1 cellular context compared by ENCODE assay signal in the genomic region with DNA sequence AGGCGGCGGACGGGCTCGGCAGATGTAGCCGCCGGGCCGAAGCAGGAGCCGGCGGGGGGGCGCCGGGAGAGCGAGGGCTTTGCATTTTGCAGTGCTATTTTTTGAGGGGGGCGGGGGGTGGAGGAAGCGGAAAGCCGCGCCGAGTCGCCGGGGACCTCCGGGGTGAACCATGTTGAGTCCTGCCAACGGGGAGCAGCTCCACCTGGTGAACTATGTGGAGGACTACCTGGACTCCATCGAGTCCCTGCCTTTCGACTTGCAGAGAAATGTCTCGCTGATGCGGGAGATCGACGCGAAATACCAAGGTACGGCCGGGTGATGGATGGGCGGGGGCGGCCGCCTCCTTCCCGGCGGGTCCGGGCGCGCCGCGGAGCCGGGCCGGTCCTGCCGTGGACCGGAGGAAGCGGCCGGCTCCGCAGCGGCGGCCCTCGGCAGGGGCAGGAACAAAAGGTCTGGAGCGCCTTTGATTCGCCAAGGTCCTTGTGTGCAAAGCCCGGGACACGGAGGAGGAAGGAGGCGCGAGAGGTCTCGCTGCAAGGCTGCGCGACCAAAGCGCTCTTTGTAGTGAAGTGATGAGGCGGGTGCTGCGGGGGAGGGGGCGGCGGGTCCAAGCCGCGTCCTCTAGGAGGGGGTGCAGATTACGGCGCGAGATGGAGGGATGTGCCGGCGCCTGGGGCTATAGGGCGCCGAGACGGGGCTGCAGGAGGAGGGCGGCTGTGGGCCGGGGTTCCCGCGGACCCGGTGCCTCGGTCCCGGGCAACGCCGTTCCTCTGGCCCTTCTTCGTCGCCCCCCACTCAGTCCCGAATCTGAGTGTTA.
TF ChIP-seq lines count a peak whose summit lies in the region.

No MANE protein-coding gene starts in this region.

TF ChIP-seq in HEK293, 187 proteins besides CTCF, POLR2A, EP300 and RAD21 (continued from another document and continues in another):
- TF ChIP-seq, protein P1, sequence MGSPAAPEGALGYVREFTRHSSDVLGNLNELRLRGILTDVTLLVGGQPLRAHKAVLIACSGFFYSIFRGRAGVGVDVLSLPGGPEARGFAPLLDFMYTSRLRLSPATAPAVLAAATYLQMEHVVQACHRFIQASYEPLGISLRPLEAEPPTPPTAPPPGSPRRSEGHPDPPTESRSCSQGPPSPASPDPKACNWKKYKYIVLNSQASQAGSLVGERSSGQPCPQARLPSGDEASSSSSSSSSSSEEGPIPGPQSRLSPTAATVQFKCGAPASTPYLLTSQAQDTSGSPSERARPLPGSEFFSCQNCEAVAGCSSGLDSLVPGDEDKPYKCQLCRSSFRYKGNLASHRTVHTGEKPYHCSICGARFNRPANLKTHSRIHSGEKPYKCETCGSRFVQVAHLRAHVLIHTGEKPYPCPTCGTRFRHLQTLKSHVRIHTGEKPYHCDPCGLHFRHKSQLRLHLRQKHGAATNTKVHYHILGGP (tag by site-specific recombination; IDR thresholded peaks at IDR 0.05), result no peak
- TF ChIP-seq, protein P2, sequence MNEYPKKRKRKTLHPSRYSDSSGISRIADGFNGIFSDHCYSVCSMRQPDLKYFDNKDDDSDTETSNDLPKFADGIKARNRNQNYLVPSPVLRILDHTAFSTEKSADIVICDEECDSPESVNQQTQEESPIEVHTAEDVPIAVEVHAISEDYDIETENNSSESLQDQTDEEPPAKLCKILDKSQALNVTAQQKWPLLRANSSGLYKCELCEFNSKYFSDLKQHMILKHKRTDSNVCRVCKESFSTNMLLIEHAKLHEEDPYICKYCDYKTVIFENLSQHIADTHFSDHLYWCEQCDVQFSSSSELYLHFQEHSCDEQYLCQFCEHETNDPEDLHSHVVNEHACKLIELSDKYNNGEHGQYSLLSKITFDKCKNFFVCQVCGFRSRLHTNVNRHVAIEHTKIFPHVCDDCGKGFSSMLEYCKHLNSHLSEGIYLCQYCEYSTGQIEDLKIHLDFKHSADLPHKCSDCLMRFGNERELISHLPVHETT (tag by site-specific recombination; IDR thresholded peaks at IDR 0.05), result no peak
- TF ChIP-seq GLI2 (tag by site-specific recombination; IDR thresholded peaks at IDR 0.05; ENCODE audit: borderline replicate concordance, low read depth) (no peak), ZNF112 (tag by site-specific recombination; IDR thresholded peaks at IDR 0.05) (no peak), HOXA7 (CRISPR knock-in tag; IDR thresholded peaks at IDR 0.05; ENCODE audit: borderline replicate concordance) (no peak), SCRT1 (tag by site-specific recombination; IDR thresholded peaks at IDR 0.05; ENCODE audit: borderline replicate concordance) (no peak), GLIS2 (tag by site-specific recombination; IDR thresholded peaks at IDR 0.05) (peak; percentile 11; the same call in 1 of the 2 replicates), ZNF114 (tag by site-specific recombination; IDR thresholded peaks at IDR 0.05) (no peak), ZNF354C (tag by site-specific recombination; IDR thresholded peaks at IDR 0.05; ENCODE audit: borderline replicate concordance, low read depth) (no peak), ZFHX2 (tag by site-specific recombination; conservative IDR thresholded peaks at IDR 0.05) (no peak), ZNF391 (tag by site-specific recombination; IDR thresholded peaks at IDR 0.05; ENCODE audit: borderline replicate concordance, low read depth) (no peak), HOXD13 (CRISPR knock-in tag; IDR thresholded peaks at IDR 0.05; ENCODE audit: borderline replicate concordance) (no peak), ZNF335 (tag by site-specific recombination; conservative IDR thresholded peaks at IDR 0.05) (peak; percentile 67), ZNF248 (tag by site-specific recombination; IDR thresholded peaks at IDR 0.05) (no peak), ZNF223 (tag by site-specific recombination; IDR thresholded peaks at IDR 0.05) (no peak), ZNF629 (tag by site-specific recombination; IDR thresholded peaks at IDR 0.05) (no peak), ZSCAN16 (tag by site-specific recombination; IDR thresholded peaks at IDR 0.05) (no peak), ZNF157 (tag by site-specific recombination; IDR thresholded peaks at IDR 0.05) (no peak), BCL11B (tag by site-specific recombination; IDR thresholded peaks at IDR 0.05; ENCODE audit: low read depth) (no peak), ZNF571 (tag by site-specific recombination; IDR thresholded peaks at IDR 0.05) (no peak), KLF7 (tag by site-specific recombination; IDR thresholded peaks at IDR 0.05; ENCODE audit: borderline replicate concordance) (no peak), KLF9 (tag by site-specific recombination; IDR thresholded peaks at IDR 0.05; ENCODE audit: low read depth) (peak; percentile 46; the same call in 1 of the 2 replicates), SP2 (tag by site-specific recombination; IDR thresholded peaks at IDR 0.05) (peak; percentile 70), ZNF600 (tag by site-specific recombination; IDR thresholded peaks at IDR 0.05) (no peak), ZNF560 (tag by site-specific recombination; IDR thresholded peaks at IDR 0.05; ENCODE audit: borderline replicate concordance) (no peak), BCL11A (tag by site-specific recombination; IDR thresholded peaks at IDR 0.05; ENCODE audit: low read depth) (no peak)
- TF ChIP-seq, protein P3, sequence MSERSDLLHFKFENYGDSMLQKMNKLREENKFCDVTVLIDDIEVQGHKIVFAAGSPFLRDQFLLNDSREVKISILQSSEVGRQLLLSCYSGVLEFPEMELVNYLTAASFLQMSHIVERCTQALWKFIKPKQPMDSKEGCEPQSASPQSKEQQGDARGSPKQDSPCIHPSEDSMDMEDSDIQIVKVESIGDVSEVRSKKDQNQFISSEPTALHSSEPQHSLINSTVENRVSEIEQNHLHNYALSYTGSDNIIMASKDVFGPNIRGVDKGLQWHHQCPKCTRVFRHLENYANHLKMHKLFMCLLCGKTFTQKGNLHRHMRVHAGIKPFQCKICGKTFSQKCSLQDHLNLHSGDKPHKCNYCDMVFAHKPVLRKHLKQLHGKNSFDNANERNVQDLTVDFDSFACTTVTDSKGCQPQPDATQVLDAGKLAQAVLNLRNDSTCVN (tag by site-specific recombination; optimal IDR thresholded peaks at IDR 0.05), result peak; percentile 49
- TF ChIP-seq, protein P4, sequence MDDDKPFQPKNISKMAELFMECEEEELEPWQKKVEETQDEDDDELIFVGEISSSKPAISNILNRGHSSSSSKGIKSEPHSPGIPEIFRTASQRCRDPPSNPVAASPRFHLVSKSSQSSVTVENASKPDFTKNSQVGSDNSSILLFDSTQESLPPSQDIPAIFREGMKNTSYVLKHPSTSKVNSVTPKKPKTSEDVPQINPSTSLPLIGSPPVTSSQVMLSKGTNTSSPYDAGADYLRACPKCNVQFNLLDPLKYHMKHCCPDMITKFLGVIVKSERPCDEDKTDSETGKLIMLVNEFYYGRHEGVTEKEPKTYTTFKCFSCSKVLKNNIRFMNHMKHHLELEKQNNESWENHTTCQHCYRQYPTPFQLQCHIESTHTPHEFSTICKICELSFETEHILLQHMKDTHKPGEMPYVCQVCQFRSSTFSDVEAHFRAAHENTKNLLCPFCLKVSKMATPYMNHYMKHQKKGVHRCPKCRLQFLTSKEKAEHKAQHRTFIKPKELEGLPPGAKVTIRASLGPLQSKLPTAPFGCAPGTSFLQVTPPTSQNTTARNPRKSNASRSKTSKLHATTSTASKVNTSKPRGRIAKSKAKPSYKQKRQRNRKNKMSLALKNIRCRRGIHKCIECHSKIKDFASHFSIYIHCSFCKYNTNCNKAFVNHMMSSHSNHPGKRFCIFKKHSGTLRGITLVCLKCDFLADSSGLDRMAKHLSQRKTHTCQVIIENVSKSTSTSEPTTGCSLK (tag by site-specific recombination; IDR thresholded peaks at IDR 0.05), result no peak
- TF ChIP-seq, protein P5, sequence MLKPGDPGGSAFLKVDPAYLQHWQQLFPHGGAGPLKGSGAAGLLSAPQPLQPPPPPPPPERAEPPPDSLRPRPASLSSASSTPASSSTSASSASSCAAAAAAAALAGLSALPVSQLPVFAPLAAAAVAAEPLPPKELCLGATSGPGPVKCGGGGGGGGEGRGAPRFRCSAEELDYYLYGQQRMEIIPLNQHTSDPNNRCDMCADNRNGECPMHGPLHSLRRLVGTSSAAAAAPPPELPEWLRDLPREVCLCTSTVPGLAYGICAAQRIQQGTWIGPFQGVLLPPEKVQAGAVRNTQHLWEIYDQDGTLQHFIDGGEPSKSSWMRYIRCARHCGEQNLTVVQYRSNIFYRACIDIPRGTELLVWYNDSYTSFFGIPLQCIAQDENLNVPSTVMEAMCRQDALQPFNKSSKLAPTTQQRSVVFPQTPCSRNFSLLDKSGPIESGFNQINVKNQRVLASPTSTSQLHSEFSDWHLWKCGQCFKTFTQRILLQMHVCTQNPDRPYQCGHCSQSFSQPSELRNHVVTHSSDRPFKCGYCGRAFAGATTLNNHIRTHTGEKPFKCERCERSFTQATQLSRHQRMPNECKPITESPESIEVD (tag by site-specific recombination; IDR thresholded peaks at IDR 0.05), result no peak
- TF ChIP-seq, protein P6, sequence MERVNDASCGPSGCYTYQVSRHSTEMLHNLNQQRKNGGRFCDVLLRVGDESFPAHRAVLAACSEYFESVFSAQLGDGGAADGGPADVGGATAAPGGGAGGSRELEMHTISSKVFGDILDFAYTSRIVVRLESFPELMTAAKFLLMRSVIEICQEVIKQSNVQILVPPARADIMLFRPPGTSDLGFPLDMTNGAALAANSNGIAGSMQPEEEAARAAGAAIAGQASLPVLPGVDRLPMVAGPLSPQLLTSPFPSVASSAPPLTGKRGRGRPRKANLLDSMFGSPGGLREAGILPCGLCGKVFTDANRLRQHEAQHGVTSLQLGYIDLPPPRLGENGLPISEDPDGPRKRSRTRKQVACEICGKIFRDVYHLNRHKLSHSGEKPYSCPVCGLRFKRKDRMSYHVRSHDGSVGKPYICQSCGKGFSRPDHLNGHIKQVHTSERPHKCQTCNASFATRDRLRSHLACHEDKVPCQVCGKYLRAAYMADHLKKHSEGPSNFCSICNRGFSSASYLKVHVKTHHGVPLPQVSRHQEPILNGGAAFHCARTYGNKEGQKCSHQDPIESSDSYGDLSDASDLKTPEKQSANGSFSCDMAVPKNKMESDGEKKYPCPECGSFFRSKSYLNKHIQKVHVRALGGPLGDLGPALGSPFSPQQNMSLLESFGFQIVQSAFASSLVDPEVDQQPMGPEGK (tag by site-specific recombination; IDR thresholded peaks at IDR 0.05), result no peak
- TF ChIP-seq, protein P7, sequence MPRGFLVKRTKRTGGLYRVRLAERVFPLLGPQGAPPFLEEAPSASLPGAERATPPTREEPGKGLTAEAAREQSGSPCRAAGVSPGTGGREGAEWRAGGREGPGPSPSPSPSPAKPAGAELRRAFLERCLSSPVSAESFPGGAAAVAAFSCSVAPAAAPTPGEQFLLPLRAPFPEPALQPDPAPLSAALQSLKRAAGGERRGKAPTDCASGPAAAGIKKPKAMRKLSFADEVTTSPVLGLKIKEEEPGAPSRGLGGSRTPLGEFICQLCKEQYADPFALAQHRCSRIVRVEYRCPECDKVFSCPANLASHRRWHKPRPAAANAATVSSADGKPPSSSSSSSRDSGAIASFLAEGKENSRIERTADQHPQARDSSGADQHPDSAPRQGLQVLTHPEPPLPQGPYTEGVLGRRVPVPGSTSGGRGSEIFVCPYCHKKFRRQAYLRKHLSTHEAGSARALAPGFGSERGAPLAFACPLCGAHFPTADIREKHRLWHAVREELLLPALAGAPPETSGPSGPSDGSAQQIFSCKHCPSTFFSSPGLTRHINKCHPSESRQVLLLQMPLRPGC (tag by site-specific recombination; IDR thresholded peaks at IDR 0.05), result no peak
- TF ChIP-seq, protein P8, sequence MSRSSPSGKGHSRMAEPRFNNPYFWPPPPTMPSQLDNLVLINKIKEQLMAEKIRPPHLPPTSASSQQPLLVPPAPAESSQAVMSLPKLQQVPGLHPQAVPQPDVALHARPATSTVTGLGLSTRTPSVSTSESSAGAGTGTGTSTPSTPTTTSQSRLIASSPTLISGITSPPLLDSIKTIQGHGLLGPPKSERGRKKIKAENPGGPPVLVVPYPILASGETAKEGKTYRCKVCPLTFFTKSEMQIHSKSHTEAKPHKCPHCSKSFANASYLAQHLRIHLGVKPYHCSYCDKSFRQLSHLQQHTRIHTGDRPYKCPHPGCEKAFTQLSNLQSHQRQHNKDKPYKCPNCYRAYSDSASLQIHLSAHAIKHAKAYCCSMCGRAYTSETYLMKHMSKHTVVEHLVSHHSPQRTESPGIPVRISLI (tag by site-specific recombination; IDR thresholded peaks at IDR 0.05), result no peak
- TF ChIP-seq, protein P9, sequence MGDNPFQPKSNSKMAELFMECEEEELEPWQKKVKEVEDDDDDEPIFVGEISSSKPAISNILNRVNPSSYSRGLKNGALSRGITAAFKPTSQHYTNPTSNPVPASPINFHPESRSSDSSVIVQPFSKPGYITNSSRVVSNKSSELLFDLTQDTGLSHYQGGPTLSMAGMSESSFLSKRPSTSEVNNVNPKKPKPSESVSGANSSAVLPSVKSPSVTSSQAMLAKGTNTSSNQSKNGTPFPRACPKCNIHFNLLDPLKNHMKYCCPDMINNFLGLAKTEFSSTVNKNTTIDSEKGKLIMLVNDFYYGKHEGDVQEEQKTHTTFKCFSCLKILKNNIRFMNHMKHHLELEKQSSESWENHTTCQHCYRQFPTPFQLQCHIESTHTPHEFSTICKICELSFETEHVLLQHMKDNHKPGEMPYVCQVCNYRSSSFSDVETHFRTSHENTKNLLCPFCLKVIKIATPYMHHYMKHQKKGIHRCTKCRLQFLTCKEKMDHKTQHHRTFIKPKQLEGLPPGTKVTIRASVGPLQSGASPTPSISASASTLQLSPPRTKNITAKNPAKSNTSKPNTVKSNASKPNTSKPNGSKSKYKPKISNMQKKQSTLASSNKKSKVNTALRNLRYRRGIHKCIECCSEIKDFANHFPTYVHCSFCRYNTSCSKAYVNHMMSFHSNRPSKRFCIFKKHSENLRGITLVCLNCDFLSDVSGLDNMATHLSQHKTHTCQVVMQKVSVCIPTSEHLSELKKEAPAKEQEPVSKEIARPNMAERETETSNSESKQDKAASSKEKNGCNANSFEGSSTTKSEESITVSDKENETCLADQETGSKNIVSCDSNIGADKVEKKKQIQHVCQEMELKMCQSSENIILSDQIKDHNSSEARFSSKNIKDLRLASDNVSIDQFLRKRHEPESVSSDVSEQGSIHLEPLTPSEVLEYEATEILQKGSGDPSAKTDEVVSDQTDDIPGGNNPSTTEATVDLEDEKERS (tag by site-specific recombination; IDR thresholded peaks at IDR 0.05), result no peak
- TF ChIP-seq, protein P10, sequence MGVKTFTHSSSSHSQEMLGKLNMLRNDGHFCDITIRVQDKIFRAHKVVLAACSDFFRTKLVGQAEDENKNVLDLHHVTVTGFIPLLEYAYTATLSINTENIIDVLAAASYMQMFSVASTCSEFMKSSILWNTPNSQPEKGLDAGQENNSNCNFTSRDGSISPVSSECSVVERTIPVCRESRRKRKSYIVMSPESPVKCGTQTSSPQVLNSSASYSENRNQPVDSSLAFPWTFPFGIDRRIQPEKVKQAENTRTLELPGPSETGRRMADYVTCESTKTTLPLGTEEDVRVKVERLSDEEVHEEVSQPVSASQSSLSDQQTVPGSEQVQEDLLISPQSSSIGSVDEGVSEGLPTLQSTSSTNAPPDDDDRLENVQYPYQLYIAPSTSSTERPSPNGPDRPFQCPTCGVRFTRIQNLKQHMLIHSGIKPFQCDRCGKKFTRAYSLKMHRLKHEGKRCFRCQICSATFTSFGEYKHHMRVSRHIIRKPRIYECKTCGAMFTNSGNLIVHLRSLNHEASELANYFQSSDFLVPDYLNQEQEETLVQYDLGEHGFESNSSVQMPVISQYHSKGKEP (tag by site-specific recombination; IDR thresholded peaks at IDR 0.05), result no peak
- TF ChIP-seq, protein P11, sequence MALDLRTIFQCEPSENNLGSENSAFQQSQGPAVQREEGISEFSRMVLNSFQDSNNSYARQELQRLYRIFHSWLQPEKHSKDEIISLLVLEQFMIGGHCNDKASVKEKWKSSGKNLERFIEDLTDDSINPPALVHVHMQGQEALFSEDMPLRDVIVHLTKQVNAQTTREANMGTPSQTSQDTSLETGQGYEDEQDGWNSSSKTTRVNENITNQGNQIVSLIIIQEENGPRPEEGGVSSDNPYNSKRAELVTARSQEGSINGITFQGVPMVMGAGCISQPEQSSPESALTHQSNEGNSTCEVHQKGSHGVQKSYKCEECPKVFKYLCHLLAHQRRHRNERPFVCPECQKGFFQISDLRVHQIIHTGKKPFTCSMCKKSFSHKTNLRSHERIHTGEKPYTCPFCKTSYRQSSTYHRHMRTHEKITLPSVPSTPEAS (tag by site-specific recombination; IDR thresholded peaks at IDR 0.05), result no peak
